In genomic region chr16:966035-966434, GRCh38 we compare ENCODE assay signal across 22 cellular contexts. TPM values are rescaled to one million over a fixed set of nuclear protein-coding genes. Genes with fewer than 3 reads are reported as not detected.
DNase-seq lines count a peak whose midpoint lies in the region; ATAC-seq, FAIRE-seq and TF ChIP-seq lines count a peak whose summit lies in the region.
"Had no signal": no experiment of that assay in that cellular context is flagged by ENCODE, and none has a peak within 500 bp of the region (broad histone marks: within the 10 kb centered on the region; RNA-seq: fewer than 3 reads in every experiment).

No MANE protein-coding gene starts in this region.

- no peaks in the 10 kb centered on the region; the same call in 2 of the 3 replicates for H3K36me3 ChIP-seq in K562 (ENCODE audit: control insufficient read depth, insufficient read depth, low read length)
- H3K36me3 ChIP-seq in tibial artery = peaks cover 20 to 37% (median 30%) of the 10 kb centered on the region in 3 donors

- no peaks in the 10 kb centered on the region for H3K9me1 ChIP-seq in K562 (ENCODE audit: control insufficient read depth, insufficient read depth, low read length)

- H3K4me3 ChIP-seq in K562 (no peak overlapping the region), tibial artery (no peak overlapping the region)

- no peaks in the 10 kb centered on the region for H3K27me3 Mint-ChIP-seq in T-helper 2 cell treated with Interferon-gamma antibody and Interleukin-4, amounts not matched to agents 5 μg/mL and 100 μg/mL, for 36 hours (ENCODE audit: low read depth)
- no peaks in the 10 kb centered on the region for H3K27me3 Mint-ChIP-seq in nephron (ENCODE audit: low read depth)
- H3K27me3 Mint-ChIP-seq: B cell; CD4-positive, CD25-positive, alpha-beta regulatory T cell had no signal

- H3K27ac ChIP-seq in C4-2B (peak overlapping the region; percentile 97; the same call in 1 of the 2 replicates), K562 (ENCODE audit: extremely low read depth, low read depth, low read length) (no peak overlapping the region), tibial artery (no peak overlapping the region)

- H3K27ac Mint-ChIP-seq in T-helper 2 cell treated with Interferon-gamma antibody and Interleukin-4, amounts not matched to agents 5 μg/mL and 100 μg/mL, for 36 hours = peak overlapping the region; percentile 93
- peak overlapping the region in 2 of 3 experiments; percentile 42 to 52 for H3K27ac Mint-ChIP-seq in nephron
- H3K27ac Mint-ChIP-seq: B cell had no signal

- CTCF ChIA-PET in K562 (lab: Yijun Ruan, JAX; ENCODE audit: low intra/inter-chr PET ratio) = no interaction called here

- H3K4me1 Mint-ChIP-seq in T-helper 2 cell treated with Interferon-gamma antibody and Interleukin-4, amounts not matched to agents 5 μg/mL and 100 μg/mL, for 36 hours (ENCODE audit: low read depth) = peaks cover 28% of the 10 kb centered on the region
- H3K4me1 Mint-ChIP-seq in nephron = peaks cover 46% of the 10 kb centered on the region

- peaks cover 9% of the 10 kb centered on the region for H3K9me3 Mint-ChIP-seq in T-helper 2 cell treated with Interferon-gamma antibody and Interleukin-4, amounts not matched to agents 5 μg/mL and 100 μg/mL, for 36 hours
- peaks cover 12% of the 10 kb centered on the region for H3K9me3 Mint-ChIP-seq in nephron
- H3K9me3 Mint-ChIP-seq: CD4-positive, CD25-positive, alpha-beta regulatory T cell had no signal

- peaks cover under 1% of the 10 kb centered on the region; the same call in 1 of the 2 replicates for H4K20me1 ChIP-seq in K562 (replicated peaks; ENCODE audit: control insufficient read depth, insufficient read depth, low read length)

- peaks cover 32% of the 10 kb centered on the region for H3K36me3 Mint-ChIP-seq in T-helper 2 cell treated with Interferon-gamma antibody and Interleukin-4, amounts not matched to agents 5 μg/mL and 100 μg/mL, for 36 hours (ENCODE audit: low read depth)
- H3K36me3 Mint-ChIP-seq in nephron (ENCODE audit: low read depth) = peaks cover 43% of the 10 kb centered on the region

- no peak for TF ChIP-seq POLR2A in K562 (conservative IDR thresholded peaks at IDR 0.05)

- FAIRE-seq in K562 (lab: Jason Lieb, UNC) = no peak
- FAIRE-seq: G401.6, H1 had no signal

- no peak for ATAC-seq in K562
- ATAC-seq: PC-3 had no signal

- in situ Hi-C loops in K562 (cut with MboI) = no loop called here

- DNase-seq in T-helper 2 cell treated with Interferon-gamma antibody and Interleukin-4, amounts not matched to agents 5 μg/mL and 100 μg/mL, for 36 hours (ENCODE audit: low spot score) = no peak
- DNase-seq in T-helper 2 cell (no peak), K562 (ENCODE audit: extremely low read depth in 1 of 4, low spot score in 3 of 4) (no peak), NCI-H1048 (lab: John Stamatoyannopoulos, UW) (no peak), tibial artery (no peak)
- no peak for DNase-seq in stimulated activated CD4-positive, alpha-beta T cell treated with anti-CD3 and anti-CD28 coated beads, Interleukin-4, amount 100 ng/mL, for 24 hours
- DNase-seq: 8988T; Caco-2; CD4-positive, CD25-positive, alpha-beta regulatory T cell; KG1; MV-4-11; NCI-H1417 treated with DMSO at 0.1 percent for 48 hours; NCI-H187 treated with DMSO at 0.1 percent for 48 hours; NCI-H2227 treated with DMSO at 0.1 percent for 48 hours; NCI-H524; PC-3; RPMI8226 had no signal

- POLR2A ChIA-PET in K562 (lab: Yijun Ruan, JAX) = no interaction called here

- TF ChIP-seq CTCF in C4-2B (conservative IDR thresholded peaks at IDR 0.05) (no peak), K562 (IDR thresholded peaks at IDR 0.05 in 2 of 3, conservative IDR thresholded peaks at IDR 0.05 in 1 of 3; ENCODE audit: insufficient read depth in 2 of 3, low read depth in 1 of 3, low read length in 3 of 3) (no peak), nephron (IDR thresholded peaks at IDR 0.05; ENCODE audit: unreplicated experiment in 3 of 3) (no peak), tibial artery (IDR thresholded peaks at IDR 0.05) (no peak)

- H3K27me3 ChIP-seq in K562 (ENCODE audit: control insufficient read depth in 2 of 2, insufficient read depth in 2 of 2, low read length in 2 of 2) (peaks cover 0 to 6% of the 10 kb centered on the region in 2 experiments; a peak in 2 of 5 replicates), tibial artery (no peaks in the 10 kb centered on the region)

- 0 out of 3 replicates have a peak, but pooled peaks cover 8% of the 10 kb centered on the region for H3K79me2 ChIP-seq in K562 (ENCODE audit: control insufficient read depth, insufficient read depth, low read length)

- no peak overlapping the region for H3K4me2 ChIP-seq in K562 (ENCODE audit: insufficient read depth, low read length)

- TF ChIP-seq EP300 in K562 (IDR thresholded peaks at IDR 0.05; ENCODE audit: low read length) = no peak

- no peak overlapping the region; a peak in 1 of 4 replicates for H3K9ac ChIP-seq in K562 (ENCODE audit: insufficient read depth in 1 of 2, low read depth in 2 of 2, low read length in 2 of 2)

- 77% methylated on average over 15 of the region's 18 CpGs for WGBS in K562 (ENCODE audit: insufficient coverage, low coverage, missing lambda C conversion rate)

- TF ChIP-seq RAD21 in K562 (CRISPR knock-in tag; conservative IDR thresholded peaks at IDR 0.05 in 1 of 2, IDR thresholded peaks at IDR 0.05 in 1 of 2) = no peak

- H3K4me1 ChIP-seq in K562 (replicated peaks in 1 of 2; ENCODE audit: control insufficient read depth in 2 of 2, insufficient read depth in 2 of 2, low read length in 2 of 2) (peaks cover under 1 to 41% of the 10 kb centered on the region in 2 experiments; a peak in 3 of 5 replicates), tibial artery (peaks cover 4 to 21% (median 17%) of the 10 kb centered on the region in 4 donors)

- intact Hi-C loops in K562 (cut with micrococcal nuclease) (no loop called here), tibial artery (cut with DNase I; ENCODE audit: low total_unique reads) (no loop called here)

- BruUV-seq in K562 (replicated peaks; lab: Mats Ljungman, UMichigan) = no TSS peak

- H3K9me3 ChIP-seq in K562 (replicated peaks; ENCODE audit: control insufficient read depth, insufficient read depth, low read depth, low read length) (no peaks in the 10 kb centered on the region), tibial artery (no peaks in the 10 kb centered on the region)
- H3K9me3 ChIP-seq: Caco-2 had no signal

- H2AFZ ChIP-seq in K562 (ENCODE audit: low read depth, low read length) = no peak overlapping the region

- H3K4me3 Mint-ChIP-seq in T-helper 2 cell treated with Interferon-gamma antibody and Interleukin-4, amounts not matched to agents 5 μg/mL and 100 μg/mL, for 36 hours = no peak overlapping the region
- H3K4me3 Mint-ChIP-seq in nephron = peak overlapping the region in 2 of 3 experiments; percentile 13 to 38
- H3K4me3 Mint-ChIP-seq: B cell had no signal

TF ChIP-seq in K562, 482 proteins besides CTCF, POLR2A, EP300 and RAD21 (continues in another document):
- peak; percentile 58 for TF ChIP-seq POLR2G (IDR thresholded peaks at IDR 0.05; ENCODE audit: low read depth, low read length)

RNA-seq across cellular contexts. Expression of gene LMF1, which starts 4.7 kb away (rescaled TPM):
- total RNA-seq in K562 (2011; cell fraction: chromatin; rRNA removed; ENCODE audit: low replicate concordance) = 10.7 and 19.1 TPM in 2 replicates
- 10.8 and 12.0 TPM in 2 replicates for total RNA-seq in K562 (2011; cell fraction: nucleolus; rRNA removed)
- 11.5 and 12.0 TPM in 2 replicates for total RNA-seq in K562 (2011; cell fraction: nucleoplasm; rRNA removed)
- total RNA-seq in K562 (2014; rRNA removed) (0.64 and 0.86 TPM in 2 replicates), K562 (2014; rRNA removed; fragmentation: Illumina TruSeq; extraction: Trizol) (0.26 and 0.44 TPM in 2 replicates), K562 (2015; rRNA removed; fragmentation: Illumina TruSeq; extraction: Trizol) (0.41 and 0.47 TPM in 2 replicates), K562 (2021) (1.5 and 2.3 TPM in 2 replicates)
- polyA plus RNA-seq in K562 (2011; rRNA removed) (1.0 and 1.5 TPM in 2 replicates), K562 (2014; fragmentation: Illumina TruSeq; extraction: Trizol) (1.1 TPM in 1 of 2 replicates, not detected in the other), K562 (2014; fragmentation: Nextera tagmentation; extraction: Ambion mirVana) (under 1 TPM; 0.11 TPM), K562 (2014; rRNA removed) (0.98 and 1.6 TPM in 2 replicates)
- polyA plus RNA-seq in K562 (2011; cell fraction: cytosol; rRNA removed) = 1.7 and 3.2 TPM in 2 replicates
- 6.1 and 9.0 TPM in 2 replicates for polyA plus RNA-seq in K562 (2011; cell fraction: nucleus; rRNA removed)
- polyA plus RNA-seq in K562 (2012) = 1.1 and 4.6 TPM in 2 replicates
- polyA minus RNA-seq in K562 (2011; rRNA and poly(A)+ RNA removed) = 3.7 and 4.0 TPM in 2 replicates
- polyA minus RNA-seq in K562 (2011; cell fraction: cytosol; rRNA and poly(A)+ RNA removed) = 3.2 and 3.4 TPM in 2 replicates
- 5.8 and 7.9 TPM in 2 replicates for polyA minus RNA-seq in K562 (2011; cell fraction: nucleus; rRNA and poly(A)+ RNA removed)

RNA-seq across cellular contexts. Expression of gene SOX8, which starts 15.5 kb away (rescaled TPM):
- total RNA-seq in K562 (2011; cell fraction: chromatin; rRNA removed; ENCODE audit: low replicate concordance) = 0.40 and 1.9 TPM in 2 replicates
- 0.66 and 1.3 TPM in 2 replicates for total RNA-seq in K562 (2011; cell fraction: nucleolus; rRNA removed)
- total RNA-seq in K562 (2011; cell fraction: nucleoplasm; rRNA removed) = 0.37 and 0.38 TPM in 2 replicates
- total RNA-seq in K562 (2014; rRNA removed) = not detected in 2 replicates
- total RNA-seq in K562 (2014; rRNA removed; fragmentation: Illumina TruSeq; extraction: Trizol) = not detected in 2 replicates
- total RNA-seq in K562 (2015; rRNA removed; fragmentation: Illumina TruSeq; extraction: Trizol) = not detected in 2 replicates
- 0.07 TPM in 2 replicates for total RNA-seq in K562 (2021)
- polyA plus RNA-seq in K562 (2011; rRNA removed) = 0.09 and 0.15 TPM in 2 replicates
- 0.15 and 0.40 TPM in 2 replicates for polyA plus RNA-seq in K562 (2011; cell fraction: cytosol; rRNA removed)
- polyA plus RNA-seq in K562 (2011; cell fraction: nucleus; rRNA removed) = 0.79 and 1.9 TPM in 2 replicates
- polyA plus RNA-seq in K562 (2012) = 0.04 TPM in 2 replicates
- 0.04 TPM in 1 of 2 replicates, not detected in the other for polyA plus RNA-seq in K562 (2014; fragmentation: Illumina TruSeq; extraction: Trizol)
- polyA plus RNA-seq in K562 (2014; fragmentation: Nextera tagmentation; extraction: Ambion mirVana) = not detected
- 0.11 and 0.15 TPM in 2 replicates for polyA plus RNA-seq in K562 (2014; rRNA removed)
- 0.06 TPM in 1 of 2 replicates, not detected in the other for polyA minus RNA-seq in K562 (2011; rRNA and poly(A)+ RNA removed)
- polyA minus RNA-seq in K562 (2011; cell fraction: cytosol; rRNA and poly(A)+ RNA removed) = not detected in 2 replicates
- polyA minus RNA-seq in K562 (2011; cell fraction: nucleus; rRNA and poly(A)+ RNA removed) = 0.22 and 0.40 TPM in 2 replicates
